In the genomic region with DNA sequence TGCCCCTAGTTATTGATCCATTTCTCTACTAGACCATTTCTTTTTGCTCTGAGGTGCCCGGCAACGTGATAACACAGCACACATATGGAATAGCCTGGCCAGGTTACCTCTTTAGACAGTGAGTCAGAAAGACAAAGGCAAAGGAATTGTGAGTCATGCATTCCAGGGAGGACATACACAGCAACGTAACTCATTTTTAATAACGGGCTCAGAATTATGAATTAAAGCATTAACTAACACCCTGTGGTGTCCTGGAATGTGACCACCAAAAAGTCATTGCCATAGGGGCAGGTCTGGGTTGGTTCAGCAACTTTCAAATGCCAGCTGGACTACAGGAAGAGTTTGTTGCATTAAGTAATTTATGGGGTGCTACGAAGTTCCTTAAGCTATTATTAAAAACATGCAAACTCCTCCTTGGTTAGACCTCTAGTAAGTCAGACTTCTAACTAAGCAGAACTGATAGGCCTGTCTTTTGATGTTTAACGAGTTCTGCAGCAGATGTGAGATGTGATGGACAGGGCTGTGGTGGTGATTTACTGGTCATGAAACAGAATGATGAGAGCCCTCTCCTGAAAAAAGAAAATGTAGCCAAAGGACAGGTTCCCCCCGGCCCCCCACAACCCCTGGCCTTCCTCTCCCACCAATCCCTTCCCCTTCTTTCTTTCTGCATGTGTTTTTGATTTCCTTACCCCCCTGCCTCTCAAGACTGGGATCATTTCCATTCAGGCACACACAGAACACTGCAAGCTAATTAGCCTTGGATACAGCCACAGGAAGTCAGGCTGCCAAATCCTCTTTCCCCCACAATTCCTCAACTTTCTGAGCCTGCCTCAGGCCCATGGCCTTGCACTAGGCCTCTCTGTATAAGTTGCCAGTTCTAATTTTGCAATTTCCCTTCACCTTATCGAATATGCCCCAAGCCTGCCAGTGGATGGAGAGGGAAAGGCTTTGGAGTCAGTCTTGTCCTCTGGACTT, we compare ENCODE assay signal across 13 cellular contexts.
DNase-seq lines count a peak whose midpoint lies in the region; ATAC-seq and TF ChIP-seq lines count a peak whose summit lies in the region.
"Had no signal": no experiment of that assay in that cellular context is flagged by ENCODE, and none has a peak within 500 bp of the region (broad histone marks: within the 10 kb centered on the region; RNA-seq: fewer than 3 reads in every experiment).

No MANE protein-coding gene starts in this region.

- H3K4me1 ChIP-seq in right cardiac atrium (ENCODE audit: control insufficient read depth, insufficient read depth, low read length) = no peaks in the 10 kb centered on the region

- intact Hi-C loops in right cardiac atrium (cut with DNase I) (loop anchor here in 1 of 4 donors (10.0 kb wide), 1 partner anchor 85 kb away; the partner anchor contains the start of gene HAO2), cardiac septum (cut with DNase I) (no loop called here)

- peaks cover 4% of the 10 kb centered on the region; the same call in 1 of the 2 replicates for H3K9me3 Mint-ChIP-seq in WTC11

- POLR2A ChIA-PET in WTC11 (lab: Charles Lee) = no interaction called here

- CTCF ChIA-PET in WTC11 (lab: Charles Lee) = no interaction called here

- no peak overlapping the region for H3K27ac ChIP-seq in right cardiac atrium (ENCODE audit: low read length)
- H3K27ac ChIP-seq: BLaER1 treated with 17β-estradiol and CSF1 and Interleukin-3, amounts not matched to agents 10 nM and 100 nM; tibial nerve had no signal

- H3K27me3 ChIP-seq in right cardiac atrium (ENCODE audit: control insufficient read depth, insufficient read depth) = no peaks in the 10 kb centered on the region
- H3K27me3 ChIP-seq: BLaER1 treated with 17β-estradiol and CSF1 and Interleukin-3, amounts not matched to agents 10 nM and 100 nM; tibial nerve had no signal

- ATAC-seq in right cardiac atrium = peak; percentile 62 to 91
- no peak for ATAC-seq in WTC11

- TF ChIP-seq CTCF in WTC11 (IDR thresholded peaks at IDR 0.05) = no peak

- no peaks in the 10 kb centered on the region for H3K9me3 ChIP-seq in right cardiac atrium (ENCODE audit: control insufficient read depth, low read length)
- H3K9me3 ChIP-seq: BLaER1 treated with 17β-estradiol and CSF1 and Interleukin-3, amounts not matched to agents 10 nM and 100 nM; tibial nerve had no signal

- peaks cover 12% of the 10 kb centered on the region for H3K4me1 Mint-ChIP-seq in WTC11
- H3K4me1 Mint-ChIP-seq: IgD-negative memory B cell had no signal

- H3K27me3 Mint-ChIP-seq in WTC11 (ENCODE audit: low read depth) = 0 out of 2 replicates have a peak, but pooled peaks cover 2% of the 10 kb centered on the region
- H3K27me3 Mint-ChIP-seq: IgD-negative memory B cell had no signal

- H3K27ac Mint-ChIP-seq in WTC11 = no peak overlapping the region
- H3K27ac Mint-ChIP-seq: IgD-negative memory B cell had no signal

- H3K36me3 Mint-ChIP-seq in WTC11 = peaks cover 3% of the 10 kb centered on the region; the same call in 1 of the 2 replicates
- H3K36me3 Mint-ChIP-seq: IgD-negative memory B cell had no signal

- H3K4me3 ChIP-seq in right cardiac atrium (ENCODE audit: low read length) = no peak overlapping the region
- H3K4me3 ChIP-seq: BLaER1 treated with 17β-estradiol and CSF1 and Interleukin-3, amounts not matched to agents 10 nM and 100 nM; tibial nerve had no signal

- H3K4me3 Mint-ChIP-seq in WTC11 = no peak overlapping the region
- H3K4me3 Mint-ChIP-seq: IgD-negative memory B cell had no signal

- DNase-seq in right cardiac atrium (peak in 2 of 3 donors; percentile 18 to 59), cardiac septum (ENCODE audit: low spot score) (no peak), astrocyte of the hippocampus (ENCODE audit: low read depth, low spot score) (peak; percentile 75), kidney glomerular epithelial cell (lab: John Stamatoyannopoulos, UW) (peak; percentile 87), DMS 273 (lab: John Stamatoyannopoulos, UW; ENCODE audit: unreplicated experiment) (no peak), NCI-H1694 (lab: John Stamatoyannopoulos, UW) (no peak), NAMALWA (ENCODE audit: low spot score) (no peak), WTC11 (ENCODE audit: low spot score) (no peak)
- DNase-seq: activated CD4-positive, alpha-beta T cell treated with anti-CD3 and anti-CD28 coated beads, Interleukin-2, amount 50 U/mL, for 48 hours; stimulated activated CD4-positive, alpha-beta T cell treated with anti-CD3 and anti-CD28 coated beads, Interleukin-2, amount 100 ng/mL, for 48 hours had no signal

- 51% methylated on average over 8 of the region's 8 CpGs for WGBS in right cardiac atrium

TF ChIP-seq in WTC11, 78 proteins besides CTCF, POLR2A, EP300 and RAD21:
- TF ChIP-seq NR1H2 (CRISPR knock-in tag; IDR thresholded peaks at IDR 0.05) (no peak), ATF6 (CRISPR knock-in tag; IDR thresholded peaks at IDR 0.05) (no peak), ZNF416 (CRISPR knock-in tag; IDR thresholded peaks at IDR 0.05) (no peak), ELF4 (CRISPR knock-in tag; IDR thresholded peaks at IDR 0.05; ENCODE audit: low read depth) (no peak), ZNF219 (CRISPR knock-in tag; IDR thresholded peaks at IDR 0.05; ENCODE audit: borderline replicate concordance) (no peak), TEAD1 (CRISPR knock-in tag; IDR thresholded peaks at IDR 0.05) (no peak), ARID4B (CRISPR knock-in tag; IDR thresholded peaks at IDR 0.05; ENCODE audit: borderline replicate concordance) (no peak)
- TF ChIP-seq, protein P1, sequence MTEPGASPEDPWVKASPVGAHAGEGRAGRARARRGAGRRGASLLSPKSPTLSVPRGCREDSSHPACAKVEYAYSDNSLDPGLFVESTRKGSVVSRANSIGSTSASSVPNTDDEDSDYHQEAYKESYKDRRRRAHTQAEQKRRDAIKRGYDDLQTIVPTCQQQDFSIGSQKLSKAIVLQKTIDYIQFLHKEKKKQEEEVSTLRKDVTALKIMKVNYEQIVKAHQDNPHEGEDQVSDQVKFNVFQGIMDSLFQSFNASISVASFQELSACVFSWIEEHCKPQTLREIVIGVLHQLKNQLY (CRISPR knock-in tag; IDR thresholded peaks at IDR 0.05) = no peak

Comparison
In these comparisons a context has a peak if more than half of its experiments do, and no peak if none do; other contexts are left out.
1. DNase-seq: peak in right cardiac atrium (2 of 3), astrocyte of the hippocampus (single experiment) and kidney glomerular epithelial cell (single experiment); none in cardiac septum (single experiment), DMS 273 (single experiment), NCI-H1694 (single experiment), NAMALWA (single experiment) and WTC11 (single experiment).